ENCODE assay signal across 8 cellular contexts in genomic region chr4:102825261-102826071, GRCh38. TPM values are rescaled to one million over a fixed set of nuclear protein-coding genes. Genes with fewer than 3 reads are reported as not detected.
DNase-seq lines count a peak whose midpoint lies in the region; ATAC-seq, FAIRE-seq and TF ChIP-seq lines count a peak whose summit lies in the region.

No MANE protein-coding gene starts in this region.

- intact Hi-C loops in activated T-helper 2 cell treated with anti-CD3 and anti-CD28 coated beads, Interferon-gamma antibody, Interleukin-2, Interleukin-4, amounts not matched to agents 10 μg/mL and 5 μg/mL and 100 μg/mL, durations not matched to agents 14 hours and 24 hours and 36 hours (cut with micrococcal nuclease) = loop anchor here (1.0 to 5.0 kb wide), 8 partner anchors 16 to 1479 kb away; partner anchors contain the start of gene PPP3CA

- peaks cover 28% of the 10 kb centered on the region for H3K36me3 Mint-ChIP-seq in activated T-helper 2 cell treated with anti-CD3 and anti-CD28 coated beads, Interferon-gamma antibody, Interleukin-2, Interleukin-4, amounts not matched to agents 10 μg/mL and 5 μg/mL and 100 μg/mL, durations not matched to agents 14 hours and 24 hours and 36 hours (ENCODE audit: low read depth)

- H3K9me3 Mint-ChIP-seq in activated T-helper 2 cell treated with anti-CD3 and anti-CD28 coated beads, Interferon-gamma antibody, Interleukin-2, Interleukin-4, amounts not matched to agents 10 μg/mL and 5 μg/mL and 100 μg/mL, durations not matched to agents 14 hours and 24 hours and 36 hours = no peaks in the 10 kb centered on the region

- no peaks in the 10 kb centered on the region for H3K27me3 Mint-ChIP-seq in activated T-helper 2 cell treated with anti-CD3 and anti-CD28 coated beads, Interferon-gamma antibody, Interleukin-2, Interleukin-4, amounts not matched to agents 10 μg/mL and 5 μg/mL and 100 μg/mL, durations not matched to agents 14 hours and 24 hours and 36 hours (ENCODE audit: low read depth)

- peaks cover 42% of the 10 kb centered on the region for H3K4me1 Mint-ChIP-seq in activated T-helper 2 cell treated with anti-CD3 and anti-CD28 coated beads, Interferon-gamma antibody, Interleukin-2, Interleukin-4, amounts not matched to agents 10 μg/mL and 5 μg/mL and 100 μg/mL, durations not matched to agents 14 hours and 24 hours and 36 hours (ENCODE audit: low read depth)

- no peak overlapping the region for H3K4me3 Mint-ChIP-seq in activated T-helper 2 cell treated with anti-CD3 and anti-CD28 coated beads, Interferon-gamma antibody, Interleukin-2, Interleukin-4, amounts not matched to agents 10 μg/mL and 5 μg/mL and 100 μg/mL, durations not matched to agents 14 hours and 24 hours and 36 hours (ENCODE audit: low read depth)

- H3K4me3 ChIP-seq in GM12864 (ENCODE audit: low read depth, low read length) = peak overlapping the region; percentile 93

- no peak for TF ChIP-seq CTCF in GM12864 (IDR thresholded peaks at IDR 0.05; ENCODE audit: low read depth, low read length, missing control alignments)

- no peak for ATAC-seq in GM21737 (IDR thresholded peaks at IDR 0.05; ENCODE audit: unreplicated experiment)

- H3K27ac Mint-ChIP-seq in activated T-helper 2 cell treated with anti-CD3 and anti-CD28 coated beads, Interferon-gamma antibody, Interleukin-2, Interleukin-4, amounts not matched to agents 10 μg/mL and 5 μg/mL and 100 μg/mL, durations not matched to agents 14 hours and 24 hours and 36 hours = no peak overlapping the region

- DNase-seq in AG20443 (ENCODE audit: low spot score) (peak; percentile 22), GM12864 (ENCODE audit: low read depth) (peak; percentile 19), NCI-H774 (lab: John Stamatoyannopoulos, UW) (peak; percentile 17), germinal center (ENCODE audit: low spot score) (peak; percentile 27), pons (ENCODE audit: low spot score) (peak; percentile 81), HTR-8/SVneo (ENCODE audit: insufficient read length, low spot score) (no peak)
- peak; percentile 23 for DNase-seq in activated T-helper 2 cell treated with anti-CD3 and anti-CD28 coated beads, Interferon-gamma antibody, Interleukin-2, Interleukin-4, amounts not matched to agents 10 μg/mL and 5 μg/mL and 100 μg/mL, durations not matched to agents 14 hours and 24 hours and 36 hours (ENCODE audit: low spot score)

- no peak for FAIRE-seq in HTR-8/SVneo (lab: Jason Lieb, UNC)

RNA-seq across cellular contexts. Expression of gene UBE2D3, which starts 1.9 kb away (rescaled TPM):
- total RNA-seq in activated T-helper 2 cell treated with anti-CD3 and anti-CD28 coated beads, Interferon-gamma antibody, Interleukin-2, Interleukin-4, amounts not matched to agents 10 μg/mL and 5 μg/mL and 100 μg/mL, durations not matched to agents 14 hours and 24 hours and 36 hours = 429 and 432 TPM in 2 replicates

RNA-seq across cellular contexts. Expression of gene CISD2, which starts 43.3 kb away (rescaled TPM):
- 50.8 and 51.4 TPM in 2 replicates for total RNA-seq in activated T-helper 2 cell treated with anti-CD3 and anti-CD28 coated beads, Interferon-gamma antibody, Interleukin-2, Interleukin-4, amounts not matched to agents 10 μg/mL and 5 μg/mL and 100 μg/mL, durations not matched to agents 14 hours and 24 hours and 36 hours
